14 cellular contexts compared by ENCODE assay signal in the genomic region with DNA sequence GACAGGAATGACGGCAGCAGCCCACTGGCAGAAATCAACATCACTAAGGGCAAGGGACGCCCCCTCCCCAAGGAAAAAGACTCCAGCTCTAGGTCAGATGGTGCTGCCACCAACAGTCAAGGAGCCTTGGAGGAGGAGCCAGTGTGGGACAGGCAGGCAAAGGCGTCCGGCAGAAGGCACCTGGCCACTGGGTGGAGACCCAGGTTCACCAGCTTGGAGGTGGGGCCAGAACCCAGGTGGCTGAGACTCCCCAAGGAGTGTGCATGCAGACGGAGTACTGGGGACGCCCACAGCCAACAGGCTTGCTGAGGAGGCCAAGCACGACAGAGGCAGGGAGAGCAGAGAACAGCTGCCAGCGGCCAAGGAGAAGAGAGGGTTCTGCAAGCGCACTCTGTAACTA. TPM values are rescaled to one million over a fixed set of nuclear protein-coding genes. Genes with fewer than 3 reads are reported as not detected.
DNase-seq lines count a peak whose midpoint lies in the region; ATAC-seq and TF ChIP-seq lines count a peak whose summit lies in the region.
"Had no signal": no experiment of that assay in that cellular context is flagged by ENCODE, and none has a peak within 500 bp of the region (broad histone marks: within the 10 kb centered on the region; RNA-seq: fewer than 3 reads in every experiment).

No MANE protein-coding gene starts in this region.

- H3K27ac ChIP-seq in cingulate gyrus (ENCODE audit: low read depth, low read length) (peak overlapping the region; percentile 10), tibial artery (no peak overlapping the region)
- H3K27ac ChIP-seq: gastroesophageal sphincter, SJCRH30, uterus had no signal

- intact Hi-C loops in Caco-2 (cut with micrococcal nuclease; ENCODE audit: unreplicated experiment) (no loop called here), tibial artery (cut with DNase I; ENCODE audit: low total_unique reads) (no loop called here)

- H3K36me3 Mint-ChIP-seq in Caco-2 (ENCODE audit: insufficient read depth, unreplicated experiment), result peaks cover 88% of the 10 kb centered on the region
- H3K36me3 Mint-ChIP-seq in neural crest cell (ENCODE audit: low read depth), result peaks cover 8% of the 10 kb centered on the region

- peaks cover 6% of the 10 kb centered on the region for H3K4me1 Mint-ChIP-seq in Caco-2 (ENCODE audit: low read depth, unreplicated experiment)
- peaks cover 8% of the 10 kb centered on the region for H3K4me1 Mint-ChIP-seq in neural crest cell

- H3K36me3 ChIP-seq in Caco-2 (ENCODE audit: control insufficient read depth, insufficient read depth, low read length) (peaks cover 6% of the 10 kb centered on the region), tibial artery (peaks cover 54 to 93% (median 73%) of the 10 kb centered on the region in 3 donors)
- H3K36me3 ChIP-seq: uterus had no signal

- peak in 1 of 2 experiments; percentile 57 for DNase-seq in Caco-2
- DNase-seq in HT-29 (ENCODE audit: low spot score), result peak; percentile 59
- no peak for DNase-seq in neural crest cell (ENCODE audit: low read depth, low spot score)
- no peak for DNase-seq in tibial artery
- DNase-seq: activated CD8-positive, alpha-beta memory T cell treated with anti-CD3 and anti-CD28 coated beads for 24 hours; HCEC 1CT; NCI-H2081; SJCRH30; stimulated activated CD4-positive, alpha-beta T cell treated with anti-CD3 and anti-CD28 coated beads, Interleukin-4, amount 100 ng/mL, for 1 hour; uterus had no signal

- H3K9me3 ChIP-seq in Caco-2 (no peaks in the 10 kb centered on the region), tibial artery (no peaks in the 10 kb centered on the region)
- H3K9me3 ChIP-seq: gastroesophageal sphincter, SJCRH30, uterus had no signal

- H3K27me3 ChIP-seq in Caco-2 (replicated peaks; ENCODE audit: control insufficient read depth, insufficient read depth, low read length) (no peaks in the 10 kb centered on the region), tibial artery (no peaks in the 10 kb centered on the region)
- H3K27me3 ChIP-seq: gastroesophageal sphincter, SJCRH30, uterus had no signal

- H3K4me3 Mint-ChIP-seq in Caco-2 (ENCODE audit: unreplicated experiment) (no peak overlapping the region), neural crest cell (peak overlapping the region; percentile 62)

- H3K9me3 Mint-ChIP-seq in Caco-2 (ENCODE audit: unreplicated experiment) (no peaks in the 10 kb centered on the region), neural crest cell (no peaks in the 10 kb centered on the region)

- H3K27ac Mint-ChIP-seq in Caco-2 (ENCODE audit: unreplicated experiment) (peak overlapping the region; percentile 67), neural crest cell (ENCODE audit: unreplicated experiment) (peak overlapping the region; percentile 71)

- H3K27me3 Mint-ChIP-seq in Caco-2 (ENCODE audit: insufficient read depth, unreplicated experiment) (no peaks in the 10 kb centered on the region), neural crest cell (ENCODE audit: low read depth) (peaks cover 2% of the 10 kb centered on the region)

- CTCF ChIA-PET in Caco-2 (lab: Charles Lee), result interaction anchor here (0.6 kb wide), 1 partner anchor 37 kb away, joined by 4 read pairs; no protein-coding TSS in a partner anchor

- H3K4me1 ChIP-seq in Caco-2 (peaks cover 4% of the 10 kb centered on the region; the same call in 1 of the 2 replicates), tibial artery (peaks cover 0 to 6% (median 3%) of the 10 kb centered on the region in 4 donors)
- H3K4me1 ChIP-seq: uterus had no signal

- no peak for ATAC-seq in HG02981 (IDR thresholded peaks at IDR 0.05; ENCODE audit: unreplicated experiment)
- ATAC-seq in HG02938 (IDR thresholded peaks at IDR 0.05; ENCODE audit: unreplicated experiment), result no peak
- ATAC-seq: gastroesophageal sphincter had no signal

- BruUV-seq in Caco-2 (replicated peaks; lab: Mats Ljungman, UMichigan), result no TSS peak

- TF ChIP-seq CTCF in Caco-2 (IDR thresholded peaks at IDR 0.05; ENCODE audit: insufficient read depth in 1 of 2, low read depth in 1 of 2, low read length in 1 of 2, severe bottlenecking in 1 of 2, unreplicated experiment in 1 of 2) (no peak), neural crest cell (conservative IDR thresholded peaks at IDR 0.05) (no peak), tibial artery (IDR thresholded peaks at IDR 0.05) (no peak)

- H3K4me3 ChIP-seq in Caco-2 (ENCODE audit: low read depth, low read length) (no peak overlapping the region), tibial artery (no peak overlapping the region)
- H3K4me3 ChIP-seq: gastroesophageal sphincter, SJCRH30, uterus had no signal

- POLR2A ChIA-PET in Caco-2 (lab: Charles Lee), result no interaction called here

RNA-seq across cellular contexts. Expression of gene PTPN23, which starts 35.2 kb away (rescaled TPM):
- total RNA-seq in Caco-2 (2022) (46.8 and 49.6 TPM in 2 replicates), neural crest cell (43.9 and 47.2 TPM in 2 replicates)
- 13.9 and 16.6 TPM in 2 replicates for total RNA-seq in HT-29 (2014; rRNA removed; shearing (Covaris generic))

RNA-seq across cellular contexts. Expression of gene SCAP, which starts 59.7 kb away (rescaled TPM):
- total RNA-seq in Caco-2 (2022) (104 and 115 TPM in 2 replicates), neural crest cell (90.2 and 103 TPM in 2 replicates)
- 83.0 and 88.1 TPM in 2 replicates for total RNA-seq in HT-29 (2014; rRNA removed; shearing (Covaris generic))
